Comparison of ENCODE assay signal across 16 cellular contexts in the genomic region with DNA sequence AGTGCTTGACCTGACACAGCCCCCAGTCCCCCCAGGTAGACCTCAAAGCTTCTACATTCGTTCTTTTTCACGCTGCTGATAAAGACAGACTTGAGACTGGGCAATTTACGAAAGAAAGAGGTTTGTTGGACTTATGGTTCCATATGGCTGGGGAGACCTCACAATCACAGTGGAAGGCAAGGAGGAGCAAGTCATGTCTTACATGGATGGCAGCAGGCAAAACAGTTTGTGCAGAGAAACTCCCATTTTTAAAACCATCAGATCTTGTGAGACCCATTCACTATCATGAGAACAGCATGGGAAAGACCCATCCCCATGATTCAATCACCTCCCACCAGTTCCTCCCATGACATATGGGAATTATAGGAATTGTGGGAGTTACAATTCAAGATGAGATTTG. TPM values are rescaled to one million over a fixed set of nuclear protein-coding genes. Genes with fewer than 3 reads are reported as not detected.
"Had no signal": no experiment of that assay in that cellular context is flagged by ENCODE, and none has a peak within 500 bp of the region (broad histone marks: within the 10 kb centered on the region; RNA-seq: fewer than 3 reads in every experiment).

No MANE protein-coding gene starts in this region.

RNA-seq across cellular contexts. Expression of gene CSRP3, which starts 52.7 kb away (rescaled TPM):
- total RNA-seq: activated naive CD4-positive, alpha-beta T cell treated with anti-CD3 and anti-CD28 coated beads for 36 hours; activated naive CD4-positive, alpha-beta T cell treated with anti-CD3 and anti-CD28 coated beads, Interleukin-2, amount 50 U/mL, for 72 hours; activated naive CD8-positive, alpha-beta T cell treated with anti-CD3 and anti-CD28 coated beads for 36 hours; activated naive CD8-positive, alpha-beta T cell treated with anti-CD3 and anti-CD28 coated beads, Interleukin-2, amount 10 ng/mL, durations not matched to agents 7 days and 5 days; activated T-cell treated with anti-CD3 and anti-CD28 coated beads, Interleukin-2, amount 50 U/mL, for 4 hours; activated T-cell treated with anti-CD3 and anti-CD28 coated beads, Interleukin-2, amount 50 U/mL, for 72 hours; activated T-helper 1 cell treated with anti-CD3 and anti-CD28 coated beads, Interleukin-12 subunit alpha, Interleukin-12 subunit beta, Interleukin-2, Interleukin-4 antibody, amounts not matched to agents 30 ng/mL and 10 ng/mL and 1 ng/mL, durations not matched to agents 14 hours and 24 hours and 36 hours; activated T-helper 17 cell treated with anti-CD3 and anti-CD28 coated beads, Interleukin-2, amount 50 U/mL, for 72 hours; activated T-helper 2 cell treated with anti-CD3 and anti-CD28 coated beads, Interferon-gamma antibody, Interleukin-2, Interleukin-4, amounts not matched to agents 10 μg/mL and 5 μg/mL and 100 μg/mL, durations not matched to agents 14 hours and 24 hours and 36 hours; adrenal gland; aorta; ascending aorta; body of pancreas; breast epithelium; bronchial epithelial cell; chondrocyte had no signal
